ENCODE assay signal across 9 cellular contexts in genomic region chr11:96198466-96198808, GRCh38.
A peak's percentile ranks its signal among the peaks of the same experiment; 100 is the strongest.
DNase-seq lines count a peak whose midpoint lies in the region; ATAC-seq and TF ChIP-seq lines count a peak whose summit lies in the region.
"Had no signal": no experiment of that assay in that cellular context is flagged by ENCODE, and none has a peak within 500 bp of the region (broad histone marks: within the 10 kb centered on the region; RNA-seq: fewer than 3 reads in every experiment).

No MANE protein-coding gene starts in this region.

- no peak for DNase-seq in activated T-cell treated with anti-CD3 and anti-CD28 coated beads, Interleukin-2, amount 50 U/mL, for 4 hours
- DNase-seq in activated T-cell treated with anti-CD3 and anti-CD28 coated beads, Interleukin-2, amount 50 U/mL, for 48 hours: no peak
- peak in 1 of 2 donors; percentile 67 for DNase-seq in stimulated activated effector memory CD8-positive, alpha-beta T cell treated with anti-CD3 and anti-CD28 coated beads, Interleukin-12 subunit alpha, Interleukin-12 subunit beta, amount 100 ng/mL, for 72 hours (ENCODE audit: low spot score in 2 of 2)
- no peak for DNase-seq in NCI-H1436 (lab: John Stamatoyannopoulos, UW)
- DNase-seq in activated CD4-positive, CD25-positive, alpha-beta regulatory T cell (lab: John Stamatoyannopoulos, UW): no peak
- DNase-seq: NCI-H446 treated with DMSO at 0.1 percent for 48 hours had no signal

- H3K9me3 Mint-ChIP-seq in activated T-cell treated with anti-CD3 and anti-CD28 coated beads, Interleukin-2, amount 50 U/mL, for 4 hours: no peaks in the 10 kb centered on the region
- H3K9me3 Mint-ChIP-seq in stimulated activated effector memory CD8-positive, alpha-beta T cell treated with anti-CD3 and anti-CD28 coated beads, Interleukin-12 subunit alpha, Interleukin-12 subunit beta, amount 100 ng/mL, for 72 hours: no peaks in the 10 kb centered on the region

- H3K36me3 ChIP-seq in OCI-LY1 (ENCODE audit: insufficient read depth, low read length): no peaks in the 10 kb centered on the region

- H3K4me3 ChIP-seq in OCI-LY1 (ENCODE audit: low read depth, low read length, poor library complexity, severe bottlenecking): no peak overlapping the region

- H3K27me3 ChIP-seq in OCI-LY1 (ENCODE audit: insufficient read depth, low read length): no peaks in the 10 kb centered on the region

- H4K20me1 ChIP-seq in OCI-LY1 (ENCODE audit: insufficient read depth, low read length): no peaks in the 10 kb centered on the region

- TF ChIP-seq CTCF in OCI-LY1 (IDR thresholded peaks at IDR 0.05; ENCODE audit: low read length): no peak

- H3K36me3 Mint-ChIP-seq in activated T-cell treated with anti-CD3 and anti-CD28 coated beads, Interleukin-2, amount 50 U/mL, for 4 hours (ENCODE audit: insufficient read depth): peaks cover 23% of the 10 kb centered on the region
- H3K36me3 Mint-ChIP-seq in stimulated activated effector memory CD8-positive, alpha-beta T cell treated with anti-CD3 and anti-CD28 coated beads, Interleukin-12 subunit alpha, Interleukin-12 subunit beta, amount 100 ng/mL, for 72 hours: peaks cover 15% of the 10 kb centered on the region

- H3K27ac Mint-ChIP-seq in stimulated activated effector memory CD8-positive, alpha-beta T cell treated with anti-CD3 and anti-CD28 coated beads, Interleukin-12 subunit alpha, Interleukin-12 subunit beta, amount 100 ng/mL, for 72 hours: peak overlapping the region; percentile 92

- peak overlapping the region; percentile 49 for H3K27ac ChIP-seq in OCI-LY1 (ENCODE audit: low read depth, low read length, poor library complexity, severe bottlenecking)

- H2AFZ ChIP-seq in OCI-LY1 (ENCODE audit: low read length): no peak overlapping the region

- no peaks in the 10 kb centered on the region for H3F3A ChIP-seq in OCI-LY1 (ENCODE audit: insufficient read depth, low read length)

- peaks cover 57% of the 10 kb centered on the region for H3K4me1 ChIP-seq in OCI-LY1 (ENCODE audit: insufficient read depth, low read length, severe bottlenecking)

- no peak overlapping the region for H3K4me2 ChIP-seq in OCI-LY1 (ENCODE audit: low read length)

- H3K79me2 ChIP-seq in OCI-LY1 (ENCODE audit: insufficient read depth, low read length): no peaks in the 10 kb centered on the region

- H3K9me2 ChIP-seq in OCI-LY1 (ENCODE audit: low read depth, low read length): no peaks in the 10 kb centered on the region

- H3K9me3 ChIP-seq in OCI-LY1 (ENCODE audit: low read length): no peaks in the 10 kb centered on the region

- H3K4me3 Mint-ChIP-seq in activated T-cell treated with anti-CD3 and anti-CD28 coated beads, Interleukin-2, amount 50 U/mL, for 4 hours: no peak overlapping the region
- H3K4me3 Mint-ChIP-seq in stimulated activated effector memory CD8-positive, alpha-beta T cell treated with anti-CD3 and anti-CD28 coated beads, Interleukin-12 subunit alpha, Interleukin-12 subunit beta, amount 100 ng/mL, for 72 hours: peak overlapping the region; percentile 13

- H3K9ac ChIP-seq in OCI-LY1 (ENCODE audit: low read length): no peak overlapping the region

- peaks cover 81% of the 10 kb centered on the region for H3K4me1 Mint-ChIP-seq in activated T-cell treated with anti-CD3 and anti-CD28 coated beads, Interleukin-2, amount 50 U/mL, for 4 hours (ENCODE audit: low read depth)
- H3K4me1 Mint-ChIP-seq in stimulated activated effector memory CD8-positive, alpha-beta T cell treated with anti-CD3 and anti-CD28 coated beads, Interleukin-12 subunit alpha, Interleukin-12 subunit beta, amount 100 ng/mL, for 72 hours: peaks cover 68% of the 10 kb centered on the region

- no peaks in the 10 kb centered on the region for H3K27me3 Mint-ChIP-seq in activated T-cell treated with anti-CD3 and anti-CD28 coated beads, Interleukin-2, amount 50 U/mL, for 4 hours (ENCODE audit: low read depth)

- peak; percentile 50 to 61 for ATAC-seq in activated T-cell treated with anti-CD3 and anti-CD28 coated beads, Interleukin-2, amount 50 U/mL, for 4 hours
- peak; percentile 30 for ATAC-seq in HG02798 (IDR thresholded peaks at IDR 0.05; ENCODE audit: poor library complexity, unreplicated experiment)
- ATAC-seq in stimulated activated effector memory CD8-positive, alpha-beta T cell treated with anti-CD3 and anti-CD28 coated beads, Interleukin-12 subunit alpha, Interleukin-12 subunit beta, amount 100 ng/mL, for 72 hours: peak; percentile 66
- no peak for ATAC-seq in HG03097 (IDR thresholded peaks at IDR 0.05; ENCODE audit: low FRiP score, unreplicated experiment)
